Comparison of ENCODE assay signal across 8 cellular contexts in genomic region chr2:201116115-201116958, GRCh38. TPM values are rescaled to one million over a fixed set of nuclear protein-coding genes. Genes with fewer than 3 reads are reported as not detected.
DNase-seq lines count a peak whose midpoint lies in the region; ATAC-seq and TF ChIP-seq lines count a peak whose summit lies in the region.

Gene CFLAR, plus strand, starts transcription at chr2:201116164. Its CDS starts 13,702 bp downstream, at chr2:201129866.

- no peaks in the 10 kb centered on the region for H3K36me3 ChIP-seq in neuron (ENCODE audit: insufficient read depth, low read length)

- H3K9me3 ChIP-seq in neuron (ENCODE audit: low read length), result no peaks in the 10 kb centered on the region

- peak within 1 kb of the TSS; percentile 44 for H2AFZ ChIP-seq in neuron (ENCODE audit: low read depth, low read length)

- in situ Hi-C loops in KBM-7 (cut with MboI; ENCODE audit: low pct_unique_long_range_greater_than_20kb, low sequenced_read_pairs), result no loop called here

- no peaks in the 10 kb centered on the region for H3K27me3 ChIP-seq in neuron (ENCODE audit: insufficient read depth, low read length)

- H3K4me1 ChIP-seq in neuron (ENCODE audit: insufficient read depth, low read length), result no peaks in the 10 kb centered on the region

- peak; percentile 37 for ATAC-seq in GM21576 (IDR thresholded peaks at IDR 0.05; ENCODE audit: unreplicated experiment)

- TF ChIP-seq CTCF in foreskin fibroblast (IDR thresholded peaks at IDR 0.05; ENCODE audit: low read depth, low read length) (no peak), subcutaneous adipose tissue (IDR thresholded peaks at IDR 0.05; ENCODE audit: low read depth) (no peak)

- H3K4me3 ChIP-seq in foreskin fibroblast (ENCODE audit: low read depth in 1 of 2, low read length in 2 of 2) (peak within 1 kb of the TSS; percentile 67 to 70), neuron (ENCODE audit: low read length) (peak within 1 kb of the TSS; percentile 50)

- DNase-seq in DMS53 treated with DMSO at 0.1 percent for 48 hours (lab: John Stamatoyannopoulos, UW; ENCODE audit: unreplicated experiment) (peak; percentile 78), KBM-7 (peak; percentile 69), SIG-M5 (lab: John Stamatoyannopoulos, UW) (peak; percentile 38), activated gamma-delta T cell treated with Interleukin-2 at 50 U/mL for 16 hours (peak; percentile 83), foreskin fibroblast (peak; percentile 67 to 80)

RNA-seq across cellular contexts. Expression of gene CFLAR, which starts in this region (rescaled TPM):
- total RNA-seq in subcutaneous adipose tissue, result 100 to 1,000 TPM; 239 to 412 (median 326) TPM

Comparison
In these comparisons a context has a peak if more than half of its experiments do, and no peak if none do; other contexts are left out.
1. Peak in every context shown above with its lines: DNase-seq, ATAC-seq and H3K4me3 ChIP-seq.